In the genomic region with DNA sequence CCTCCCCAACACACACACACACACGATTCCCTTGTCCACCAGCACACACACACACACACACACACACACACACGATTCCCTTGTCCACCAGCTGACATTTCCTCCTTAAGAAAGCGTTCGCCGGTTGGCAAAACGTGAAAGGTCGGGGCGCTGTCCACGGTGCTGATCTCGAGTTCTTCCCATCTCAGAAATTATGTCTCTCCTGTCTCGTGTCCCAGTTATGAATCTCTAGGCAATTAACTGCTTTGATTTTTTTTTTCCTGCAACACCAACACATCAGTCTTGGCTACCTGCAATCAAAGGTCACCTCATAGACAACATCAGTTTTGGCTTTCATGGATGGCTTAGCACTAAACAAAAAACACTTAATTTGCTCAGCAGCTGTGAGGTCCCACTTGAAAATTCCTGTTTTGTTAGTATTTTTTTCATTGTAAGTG, we compare ENCODE assay signal across 1 cellular context.
A peak's percentile ranks its signal among the peaks of the same experiment; 100 is the strongest.
TF ChIP-seq lines count a peak whose summit lies in the region.

No MANE protein-coding gene starts in this region.

TF ChIP-seq in HepG2, 621 proteins besides CTCF, POLR2A, EP300 and RAD21 (continued from another document and continues in another):
- TF ChIP-seq NR2F2 (IDR thresholded peaks at IDR 0.05; ENCODE audit: borderline replicate concordance, low read depth) = no peak
- peak; percentile 67; the same call in 1 of the 2 replicates for TF ChIP-seq JUNB (CRISPR knock-in tag; IDR thresholded peaks at IDR 0.05; ENCODE audit: borderline replicate concordance)
- no peak for TF ChIP-seq EED (CRISPR knock-in tag; IDR thresholded peaks at IDR 0.05)
- TF ChIP-seq, protein P1, sequence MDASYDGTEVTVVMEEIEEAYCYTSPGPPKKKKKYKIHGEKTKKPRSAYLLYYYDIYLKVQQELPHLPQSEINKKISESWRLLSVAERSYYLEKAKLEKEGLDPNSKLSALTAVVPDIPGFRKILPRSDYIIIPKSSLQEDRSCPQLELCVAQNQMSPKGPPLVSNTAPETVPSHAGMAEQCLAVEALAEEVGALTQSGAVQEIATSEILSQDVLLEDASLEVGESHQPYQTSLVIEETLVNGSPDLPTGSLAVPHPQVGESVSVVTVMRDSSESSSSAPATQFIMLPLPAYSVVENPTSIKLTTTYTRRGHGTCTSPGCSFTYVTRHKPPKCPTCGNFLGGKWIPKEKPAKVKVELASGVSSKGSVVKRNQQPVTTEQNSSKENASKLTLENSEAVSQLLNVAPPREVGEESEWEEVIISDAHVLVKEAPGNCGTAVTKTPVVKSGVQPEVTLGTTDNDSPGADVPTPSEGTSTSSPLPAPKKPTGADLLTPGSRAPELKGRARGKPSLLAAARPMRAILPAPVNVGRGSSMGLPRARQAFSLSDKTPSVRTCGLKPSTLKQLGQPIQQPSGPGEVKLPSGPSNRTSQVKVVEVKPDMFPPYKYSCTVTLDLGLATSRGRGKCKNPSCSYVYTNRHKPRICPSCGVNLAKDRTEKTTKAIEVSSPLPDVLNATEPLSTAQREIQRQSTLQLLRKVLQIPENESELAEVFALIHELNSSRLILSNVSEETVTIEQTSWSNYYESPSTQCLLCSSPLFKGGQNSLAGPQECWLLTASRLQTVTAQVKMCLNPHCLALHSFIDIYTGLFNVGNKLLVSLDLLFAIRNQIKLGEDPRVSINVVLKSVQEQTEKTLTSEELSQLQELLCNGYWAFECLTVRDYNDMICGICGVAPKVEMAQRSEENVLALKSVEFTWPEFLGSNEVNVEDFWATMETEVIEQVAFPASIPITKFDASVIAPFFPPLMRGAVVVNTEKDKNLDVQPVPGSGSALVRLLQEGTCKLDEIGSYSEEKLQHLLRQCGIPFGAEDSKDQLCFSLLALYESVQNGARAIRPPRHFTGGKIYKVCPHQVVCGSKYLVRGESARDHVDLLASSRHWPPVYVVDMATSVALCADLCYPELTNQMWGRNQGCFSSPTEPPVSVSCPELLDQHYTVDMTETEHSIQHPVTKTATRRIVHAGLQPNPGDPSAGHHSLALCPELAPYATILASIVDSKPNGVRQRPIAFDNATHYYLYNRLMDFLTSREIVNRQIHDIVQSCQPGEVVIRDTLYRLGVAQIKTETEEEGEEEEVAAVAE (CRISPR knock-in tag; IDR thresholded peaks at IDR 0.05; ENCODE audit: borderline replicate concordance) = peak; percentile 64; the same call in 1 of the 2 replicates
- 0 out of 2 replicates have a peak, but pooled peaks have one; percentile 50 for TF ChIP-seq ZNF709 (CRISPR knock-in tag; IDR thresholded peaks at IDR 0.05)
- no peak for TF ChIP-seq PHB2 (IDR thresholded peaks at IDR 0.05; ENCODE audit: partially characterized antibody)
- TF ChIP-seq ZNF589 (CRISPR knock-in tag; conservative IDR thresholded peaks at IDR 0.05) = 0 out of 2 replicates have a peak, but pooled peaks have one; percentile 55
- peak; percentile 60; the same call in 1 of the 2 replicates for TF ChIP-seq HOXA9 (CRISPR knock-in tag; IDR thresholded peaks at IDR 0.05; ENCODE audit: borderline replicate concordance)
- TF ChIP-seq ZNF205 (CRISPR knock-in tag; IDR thresholded peaks at IDR 0.05) = no peak
- no peak for TF ChIP-seq MED13 (CRISPR knock-in tag; IDR thresholded peaks at IDR 0.05)
- TF ChIP-seq PHF21A (CRISPR knock-in tag; IDR thresholded peaks at IDR 0.05) = no peak
- TF ChIP-seq TGIF2 (CRISPR knock-in tag; IDR thresholded peaks at IDR 0.05) = peak; percentile 57; the same call in 1 of the 2 replicates
- TF ChIP-seq, protein P2, sequence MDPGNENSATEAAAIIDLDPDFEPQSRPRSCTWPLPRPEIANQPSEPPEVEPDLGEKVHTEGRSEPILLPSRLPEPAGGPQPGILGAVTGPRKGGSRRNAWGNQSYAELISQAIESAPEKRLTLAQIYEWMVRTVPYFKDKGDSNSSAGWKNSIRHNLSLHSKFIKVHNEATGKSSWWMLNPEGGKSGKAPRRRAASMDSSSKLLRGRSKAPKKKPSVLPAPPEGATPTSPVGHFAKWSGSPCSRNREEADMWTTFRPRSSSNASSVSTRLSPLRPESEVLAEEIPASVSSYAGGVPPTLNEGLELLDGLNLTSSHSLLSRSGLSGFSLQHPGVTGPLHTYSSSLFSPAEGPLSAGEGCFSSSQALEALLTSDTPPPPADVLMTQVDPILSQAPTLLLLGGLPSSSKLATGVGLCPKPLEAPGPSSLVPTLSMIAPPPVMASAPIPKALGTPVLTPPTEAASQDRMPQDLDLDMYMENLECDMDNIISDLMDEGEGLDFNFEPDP (CRISPR knock-in tag; conservative IDR thresholded peaks at IDR 0.05) = 0 out of 2 replicates have a peak, but pooled peaks have one; percentile 45
- TF ChIP-seq ZSCAN9 (CRISPR knock-in tag; IDR thresholded peaks at IDR 0.05; ENCODE audit: borderline replicate concordance) = peak; percentile 59; the same call in 1 of the 2 replicates
- TF ChIP-seq SMAD3 (CRISPR knock-in tag; IDR thresholded peaks at IDR 0.05) = 0 out of 2 replicates have a peak, but pooled peaks have one; percentile 61
- TF ChIP-seq PAX8 (CRISPR knock-in tag; IDR thresholded peaks at IDR 0.05; ENCODE audit: borderline replicate concordance) = no peak
- 0 out of 2 replicates have a peak, but pooled peaks have one; percentile 56 for TF ChIP-seq ZNF557 (CRISPR knock-in tag; IDR thresholded peaks at IDR 0.05)
- TF ChIP-seq CBX2 (IDR thresholded peaks at IDR 0.05; ENCODE audit: low read depth, low read length) = no peak
- no peak for TF ChIP-seq CBX2 (CRISPR knock-in tag; IDR thresholded peaks at IDR 0.05; ENCODE audit: low read depth)
- 0 out of 2 replicates have a peak, but pooled peaks have one; percentile 42 for TF ChIP-seq ARNT2 (CRISPR knock-in tag; IDR thresholded peaks at IDR 0.05; ENCODE audit: low read depth)
- TF ChIP-seq ZNF224 (CRISPR knock-in tag; IDR thresholded peaks at IDR 0.05) = no peak
- no peak for TF ChIP-seq SETDB1 (CRISPR knock-in tag; IDR thresholded peaks at IDR 0.05; ENCODE audit: borderline replicate concordance)
- no peak for TF ChIP-seq ZNF747 (CRISPR knock-in tag; IDR thresholded peaks at IDR 0.05; ENCODE audit: borderline replicate concordance)
- TF ChIP-seq, protein P3, sequence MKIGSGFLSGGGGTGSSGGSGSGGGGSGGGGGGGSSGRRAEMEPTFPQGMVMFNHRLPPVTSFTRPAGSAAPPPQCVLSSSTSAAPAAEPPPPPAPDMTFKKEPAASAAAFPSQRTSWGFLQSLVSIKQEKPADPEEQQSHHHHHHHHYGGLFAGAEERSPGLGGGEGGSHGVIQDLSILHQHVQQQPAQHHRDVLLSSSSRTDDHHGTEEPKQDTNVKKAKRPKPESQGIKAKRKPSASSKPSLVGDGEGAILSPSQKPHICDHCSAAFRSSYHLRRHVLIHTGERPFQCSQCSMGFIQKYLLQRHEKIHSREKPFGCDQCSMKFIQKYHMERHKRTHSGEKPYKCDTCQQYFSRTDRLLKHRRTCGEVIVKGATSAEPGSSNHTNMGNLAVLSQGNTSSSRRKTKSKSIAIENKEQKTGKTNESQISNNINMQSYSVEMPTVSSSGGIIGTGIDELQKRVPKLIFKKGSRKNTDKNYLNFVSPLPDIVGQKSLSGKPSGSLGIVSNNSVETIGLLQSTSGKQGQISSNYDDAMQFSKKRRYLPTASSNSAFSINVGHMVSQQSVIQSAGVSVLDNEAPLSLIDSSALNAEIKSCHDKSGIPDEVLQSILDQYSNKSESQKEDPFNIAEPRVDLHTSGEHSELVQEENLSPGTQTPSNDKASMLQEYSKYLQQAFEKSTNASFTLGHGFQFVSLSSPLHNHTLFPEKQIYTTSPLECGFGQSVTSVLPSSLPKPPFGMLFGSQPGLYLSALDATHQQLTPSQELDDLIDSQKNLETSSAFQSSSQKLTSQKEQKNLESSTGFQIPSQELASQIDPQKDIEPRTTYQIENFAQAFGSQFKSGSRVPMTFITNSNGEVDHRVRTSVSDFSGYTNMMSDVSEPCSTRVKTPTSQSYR (CRISPR knock-in tag; IDR thresholded peaks at IDR 0.05; ENCODE audit: borderline replicate concordance) = peak; percentile 35; the same call in 1 of the 2 replicates
- 0 out of 2 replicates have a peak, but pooled peaks have one; percentile 66 for TF ChIP-seq HOXA7 (CRISPR knock-in tag; IDR thresholded peaks at IDR 0.05)
- no peak for TF ChIP-seq RFXAP (CRISPR knock-in tag; IDR thresholded peaks at IDR 0.05; ENCODE audit: borderline replicate concordance)
- TF ChIP-seq MIXL1 (CRISPR knock-in tag; IDR thresholded peaks at IDR 0.05) = no peak
- TF ChIP-seq, protein P4, sequence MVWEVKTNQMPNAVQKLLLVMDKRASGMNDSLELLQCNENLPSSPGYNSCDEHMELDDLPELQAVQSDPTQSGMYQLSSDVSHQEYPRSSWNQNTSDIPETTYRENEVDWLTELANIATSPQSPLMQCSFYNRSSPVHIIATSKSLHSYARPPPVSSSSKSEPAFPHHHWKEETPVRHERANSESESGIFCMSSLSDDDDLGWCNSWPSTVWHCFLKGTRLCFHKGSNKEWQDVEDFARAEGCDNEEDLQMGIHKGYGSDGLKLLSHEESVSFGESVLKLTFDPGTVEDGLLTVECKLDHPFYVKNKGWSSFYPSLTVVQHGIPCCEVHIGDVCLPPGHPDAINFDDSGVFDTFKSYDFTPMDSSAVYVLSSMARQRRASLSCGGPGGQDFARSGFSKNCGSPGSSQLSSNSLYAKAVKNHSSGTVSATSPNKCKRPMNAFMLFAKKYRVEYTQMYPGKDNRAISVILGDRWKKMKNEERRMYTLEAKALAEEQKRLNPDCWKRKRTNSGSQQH (CRISPR knock-in tag; IDR thresholded peaks at IDR 0.05; ENCODE audit: low read depth) = 0 out of 2 replicates have a peak, but pooled peaks have one; percentile 37
- TF ChIP-seq, protein P5, sequence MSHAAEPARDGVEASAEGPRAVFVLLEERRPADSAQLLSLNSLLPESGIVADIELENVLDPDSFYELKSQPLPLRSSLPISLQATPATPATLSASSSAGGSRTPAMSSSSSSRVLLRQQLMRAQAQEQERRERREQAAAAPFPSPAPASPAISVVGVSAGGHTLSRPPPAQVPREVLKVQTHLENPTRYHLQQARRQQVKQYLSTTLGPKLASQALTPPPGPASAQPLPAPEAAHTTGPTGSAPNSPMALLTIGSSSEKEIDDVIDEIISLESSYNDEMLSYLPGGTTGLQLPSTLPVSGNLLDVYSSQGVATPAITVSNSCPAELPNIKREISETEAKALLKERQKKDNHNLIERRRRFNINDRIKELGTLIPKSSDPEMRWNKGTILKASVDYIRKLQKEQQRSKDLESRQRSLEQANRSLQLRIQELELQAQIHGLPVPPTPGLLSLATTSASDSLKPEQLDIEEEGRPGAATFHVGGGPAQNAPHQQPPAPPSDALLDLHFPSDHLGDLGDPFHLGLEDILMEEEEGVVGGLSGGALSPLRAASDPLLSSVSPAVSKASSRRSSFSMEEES (CRISPR knock-in tag; IDR thresholded peaks at IDR 0.05) = 0 out of 2 replicates have a peak, but pooled peaks have one; percentile 51
- TF ChIP-seq KLF6 (CRISPR knock-in tag; IDR thresholded peaks at IDR 0.05) = peak; percentile 43; the same call in 1 of the 2 replicates
- TF ChIP-seq ZNF883 (CRISPR knock-in tag; IDR thresholded peaks at IDR 0.05; ENCODE audit: not compliant biosample characterization) = peak; percentile 28
- TF ChIP-seq, protein P6, sequence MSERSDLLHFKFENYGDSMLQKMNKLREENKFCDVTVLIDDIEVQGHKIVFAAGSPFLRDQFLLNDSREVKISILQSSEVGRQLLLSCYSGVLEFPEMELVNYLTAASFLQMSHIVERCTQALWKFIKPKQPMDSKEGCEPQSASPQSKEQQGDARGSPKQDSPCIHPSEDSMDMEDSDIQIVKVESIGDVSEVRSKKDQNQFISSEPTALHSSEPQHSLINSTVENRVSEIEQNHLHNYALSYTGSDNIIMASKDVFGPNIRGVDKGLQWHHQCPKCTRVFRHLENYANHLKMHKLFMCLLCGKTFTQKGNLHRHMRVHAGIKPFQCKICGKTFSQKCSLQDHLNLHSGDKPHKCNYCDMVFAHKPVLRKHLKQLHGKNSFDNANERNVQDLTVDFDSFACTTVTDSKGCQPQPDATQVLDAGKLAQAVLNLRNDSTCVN (CRISPR knock-in tag; IDR thresholded peaks at IDR 0.05; ENCODE audit: borderline replicate concordance) = 0 out of 2 replicates have a peak, but pooled peaks have one; percentile 38
- no peak for TF ChIP-seq FOSL1 (CRISPR knock-in tag; IDR thresholded peaks at IDR 0.05; ENCODE audit: borderline replicate concordance)
- no peak for TF ChIP-seq ZNF101 (CRISPR knock-in tag; IDR thresholded peaks at IDR 0.05; ENCODE audit: borderline replicate concordance, low read depth)
- TF ChIP-seq BORCS8-MEF2B (CRISPR knock-in tag; IDR thresholded peaks at IDR 0.05) = peak; percentile 71; the same call in 1 of the 2 replicates
- TF ChIP-seq ZNF547 (CRISPR knock-in tag; IDR thresholded peaks at IDR 0.05) = 0 out of 2 replicates have a peak, but pooled peaks have one; percentile 26
- TF ChIP-seq EHMT2 (IDR thresholded peaks at IDR 0.05; ENCODE audit: borderline replicate concordance, low read depth, low read length) = peak; percentile 99
- TF ChIP-seq, protein P7, sequence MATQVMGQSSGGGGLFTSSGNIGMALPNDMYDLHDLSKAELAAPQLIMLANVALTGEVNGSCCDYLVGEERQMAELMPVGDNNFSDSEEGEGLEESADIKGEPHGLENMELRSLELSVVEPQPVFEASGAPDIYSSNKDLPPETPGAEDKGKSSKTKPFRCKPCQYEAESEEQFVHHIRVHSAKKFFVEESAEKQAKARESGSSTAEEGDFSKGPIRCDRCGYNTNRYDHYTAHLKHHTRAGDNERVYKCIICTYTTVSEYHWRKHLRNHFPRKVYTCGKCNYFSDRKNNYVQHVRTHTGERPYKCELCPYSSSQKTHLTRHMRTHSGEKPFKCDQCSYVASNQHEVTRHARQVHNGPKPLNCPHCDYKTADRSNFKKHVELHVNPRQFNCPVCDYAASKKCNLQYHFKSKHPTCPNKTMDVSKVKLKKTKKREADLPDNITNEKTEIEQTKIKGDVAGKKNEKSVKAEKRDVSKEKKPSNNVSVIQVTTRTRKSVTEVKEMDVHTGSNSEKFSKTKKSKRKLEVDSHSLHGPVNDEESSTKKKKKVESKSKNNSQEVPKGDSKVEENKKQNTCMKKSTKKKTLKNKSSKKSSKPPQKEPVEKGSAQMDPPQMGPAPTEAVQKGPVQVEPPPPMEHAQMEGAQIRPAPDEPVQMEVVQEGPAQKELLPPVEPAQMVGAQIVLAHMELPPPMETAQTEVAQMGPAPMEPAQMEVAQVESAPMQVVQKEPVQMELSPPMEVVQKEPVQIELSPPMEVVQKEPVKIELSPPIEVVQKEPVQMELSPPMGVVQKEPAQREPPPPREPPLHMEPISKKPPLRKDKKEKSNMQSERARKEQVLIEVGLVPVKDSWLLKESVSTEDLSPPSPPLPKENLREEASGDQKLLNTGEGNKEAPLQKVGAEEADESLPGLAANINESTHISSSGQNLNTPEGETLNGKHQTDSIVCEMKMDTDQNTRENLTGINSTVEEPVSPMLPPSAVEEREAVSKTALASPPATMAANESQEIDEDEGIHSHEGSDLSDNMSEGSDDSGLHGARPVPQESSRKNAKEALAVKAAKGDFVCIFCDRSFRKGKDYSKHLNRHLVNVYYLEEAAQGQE (IDR thresholded peaks at IDR 0.05; ENCODE audit: borderline replicate concordance in 1 of 2, low read depth in 1 of 2, low read length in 2 of 2) = peak; percentile 96 to 97
- TF ChIP-seq, protein P8, sequence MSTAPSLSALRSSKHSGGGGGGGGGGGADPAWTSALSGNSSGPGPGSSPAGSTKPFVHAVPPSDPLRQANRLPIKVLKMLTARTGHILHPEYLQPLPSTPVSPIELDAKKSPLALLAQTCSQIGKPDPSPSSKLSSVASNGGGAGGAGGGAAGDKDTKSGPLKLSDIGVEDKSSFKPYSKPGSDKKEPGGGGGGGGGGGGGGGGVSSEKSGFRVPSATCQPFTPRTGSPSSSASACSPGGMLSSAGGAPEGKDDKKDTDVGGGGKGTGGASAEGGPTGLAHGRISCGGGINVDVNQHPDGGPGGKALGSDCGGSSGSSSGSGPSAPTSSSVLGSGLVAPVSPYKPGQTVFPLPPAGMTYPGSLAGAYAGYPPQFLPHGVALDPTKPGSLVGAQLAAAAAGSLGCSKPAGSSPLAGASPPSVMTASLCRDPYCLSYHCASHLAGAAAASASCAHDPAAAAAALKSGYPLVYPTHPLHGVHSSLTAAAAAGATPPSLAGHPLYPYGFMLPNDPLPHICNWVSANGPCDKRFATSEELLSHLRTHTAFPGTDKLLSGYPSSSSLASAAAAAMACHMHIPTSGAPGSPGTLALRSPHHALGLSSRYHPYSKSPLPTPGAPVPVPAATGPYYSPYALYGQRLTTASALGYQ (CRISPR knock-in tag; IDR thresholded peaks at IDR 0.05) = no peak
- peak; percentile 44; the same call in 1 of the 2 replicates for TF ChIP-seq DNMT3B (CRISPR knock-in tag; conservative IDR thresholded peaks at IDR 0.05)
